Comparison of ENCODE assay signal across 19 cellular contexts in genomic region chr9:37242089-37242488, GRCh38.
A peak's percentile ranks its signal among the peaks of the same experiment; 100 is the strongest.
DNase-seq lines count a peak whose midpoint lies in the region; FAIRE-seq lines count a peak whose summit lies in the region.
"Had no signal": no experiment of that assay in that cellular context is flagged by ENCODE, and none has a peak within 500 bp of the region (broad histone marks: within the 10 kb centered on the region; RNA-seq: fewer than 3 reads in every experiment).

No MANE protein-coding gene starts in this region.

- peak; percentile 14 for DNase-seq in DMS53 (lab: John Stamatoyannopoulos, UW)
- no peak for DNase-seq in DMS53 treated with DMSO at 0.1 percent for 48 hours (lab: John Stamatoyannopoulos, UW; ENCODE audit: unreplicated experiment)
- DNase-seq in SK-N-MC (ENCODE audit: low read depth, low spot score): no peak
- no peak for DNase-seq in stimulated activated CD4-positive, alpha-beta T cell treated with anti-CD3 and anti-CD28 coated beads, Interleukin-4, amount 100 ng/mL, for 4 hours
- no peak for DNase-seq in T-helper 1 cell
- DNase-seq in middle frontal gyrus (ENCODE audit: extremely low spot score, low spot score): no peak
- DNase-seq: AML-193; Calu3; CD8-positive, alpha-beta T cell; GDM1; GOT3; H7; HFFc6; KG1 had no signal

- peak overlapping the region; percentile 72 for H3K4me3 ChIP-seq in SK-N-MC
- H3K4me3 ChIP-seq: A549; BLaER1 treated with 17β-estradiol and CSF1 and Interleukin-3, amounts not matched to agents 10 nM and 100 nM had no signal

- no peaks in the 10 kb centered on the region for H3K9me3 ChIP-seq in SK-N-MC (ENCODE audit: low read depth, low read length)
- H3K9me3 ChIP-seq: A549; BLaER1 treated with 17β-estradiol and CSF1 and Interleukin-3, amounts not matched to agents 10 nM and 100 nM had no signal

- H3K27ac ChIP-seq in SK-N-MC: peak overlapping the region; percentile 99
- H3K27ac ChIP-seq: 22Rv1, A549, HL-60 had no signal

- peak; percentile 73 for FAIRE-seq in G401.6 (lab: Jason Lieb, UNC)
- FAIRE-seq: A549 had no signal

- H3K9ac ChIP-seq in SK-N-MC (ENCODE audit: insufficient read length): no peak overlapping the region
- H3K9ac ChIP-seq: BLaER1 treated with 17β-estradiol and CSF1 and Interleukin-3, amounts not matched to agents 10 nM and 100 nM had no signal

- H3K36me3 ChIP-seq in SK-N-MC (ENCODE audit: insufficient read depth, low read length): no peaks in the 10 kb centered on the region; the same call in 1 of the 2 replicates
